In the genomic region with DNA sequence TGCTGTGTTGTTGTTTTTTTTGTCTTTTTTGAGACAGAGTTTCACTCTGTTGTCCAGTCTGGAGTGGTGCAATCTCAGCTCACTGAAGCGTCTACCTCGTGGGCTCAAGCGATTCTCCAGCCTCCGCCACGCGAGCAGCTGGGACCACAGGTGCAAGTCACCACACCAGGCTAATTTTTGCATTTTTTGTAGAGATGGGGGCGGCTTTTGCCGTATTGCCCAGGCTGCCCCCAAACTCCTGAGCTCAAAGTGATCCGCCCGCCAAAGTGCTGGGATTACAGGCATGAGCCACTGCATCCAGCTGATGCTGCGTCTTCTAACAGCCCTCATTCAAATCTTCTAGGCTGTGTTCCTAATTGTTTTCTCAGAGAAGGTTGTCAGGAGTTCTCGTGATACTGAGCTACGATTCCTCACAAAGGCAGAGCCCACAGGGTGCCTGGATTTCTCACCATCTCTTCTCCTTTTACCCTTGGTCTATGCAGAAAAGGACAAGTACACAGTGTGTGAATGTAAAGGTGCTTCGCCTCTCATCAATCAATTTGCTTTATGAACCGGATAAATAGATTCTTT, we compare ENCODE assay signal across 1 cellular context.
TF ChIP-seq lines count a peak whose summit lies in the region.

No MANE protein-coding gene starts in this region.

TF ChIP-seq in WTC11, 78 proteins besides CTCF, POLR2A, EP300 and RAD21 (continued from another document):
- TF ChIP-seq, protein P1, sequence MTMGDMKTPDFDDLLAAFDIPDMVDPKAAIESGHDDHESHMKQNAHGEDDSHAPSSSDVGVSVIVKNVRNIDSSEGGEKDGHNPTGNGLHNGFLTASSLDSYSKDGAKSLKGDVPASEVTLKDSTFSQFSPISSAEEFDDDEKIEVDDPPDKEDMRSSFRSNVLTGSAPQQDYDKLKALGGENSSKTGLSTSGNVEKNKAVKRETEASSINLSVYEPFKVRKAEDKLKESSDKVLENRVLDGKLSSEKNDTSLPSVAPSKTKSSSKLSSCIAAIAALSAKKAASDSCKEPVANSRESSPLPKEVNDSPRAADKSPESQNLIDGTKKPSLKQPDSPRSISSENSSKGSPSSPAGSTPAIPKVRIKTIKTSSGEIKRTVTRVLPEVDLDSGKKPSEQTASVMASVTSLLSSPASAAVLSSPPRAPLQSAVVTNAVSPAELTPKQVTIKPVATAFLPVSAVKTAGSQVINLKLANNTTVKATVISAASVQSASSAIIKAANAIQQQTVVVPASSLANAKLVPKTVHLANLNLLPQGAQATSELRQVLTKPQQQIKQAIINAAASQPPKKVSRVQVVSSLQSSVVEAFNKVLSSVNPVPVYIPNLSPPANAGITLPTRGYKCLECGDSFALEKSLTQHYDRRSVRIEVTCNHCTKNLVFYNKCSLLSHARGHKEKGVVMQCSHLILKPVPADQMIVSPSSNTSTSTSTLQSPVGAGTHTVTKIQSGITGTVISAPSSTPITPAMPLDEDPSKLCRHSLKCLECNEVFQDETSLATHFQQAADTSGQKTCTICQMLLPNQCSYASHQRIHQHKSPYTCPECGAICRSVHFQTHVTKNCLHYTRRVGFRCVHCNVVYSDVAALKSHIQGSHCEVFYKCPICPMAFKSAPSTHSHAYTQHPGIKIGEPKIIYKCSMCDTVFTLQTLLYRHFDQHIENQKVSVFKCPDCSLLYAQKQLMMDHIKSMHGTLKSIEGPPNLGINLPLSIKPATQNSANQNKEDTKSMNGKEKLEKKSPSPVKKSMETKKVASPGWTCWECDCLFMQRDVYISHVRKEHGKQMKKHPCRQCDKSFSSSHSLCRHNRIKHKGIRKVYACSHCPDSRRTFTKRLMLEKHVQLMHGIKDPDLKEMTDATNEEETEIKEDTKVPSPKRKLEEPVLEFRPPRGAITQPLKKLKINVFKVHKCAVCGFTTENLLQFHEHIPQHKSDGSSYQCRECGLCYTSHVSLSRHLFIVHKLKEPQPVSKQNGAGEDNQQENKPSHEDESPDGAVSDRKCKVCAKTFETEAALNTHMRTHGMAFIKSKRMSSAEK (CRISPR knock-in tag; IDR thresholded peaks at IDR 0.05; ENCODE audit: borderline replicate concordance), result no peak
- TF ChIP-seq ZNF219 (CRISPR knock-in tag; IDR thresholded peaks at IDR 0.05; ENCODE audit: borderline replicate concordance), result no peak
- no peak for TF ChIP-seq EMX1 (CRISPR knock-in tag; IDR thresholded peaks at IDR 0.05)
- no peak for TF ChIP-seq SP1 (CRISPR knock-in tag; conservative IDR thresholded peaks at IDR 0.05)
- no peak for TF ChIP-seq ETV6 (CRISPR knock-in tag; IDR thresholded peaks at IDR 0.05)
- TF ChIP-seq GABPB1 (CRISPR knock-in tag; IDR thresholded peaks at IDR 0.05), result no peak
- TF ChIP-seq SMAD3 (CRISPR knock-in tag; IDR thresholded peaks at IDR 0.05; ENCODE audit: borderline replicate concordance), result no peak
